In the genomic region with DNA sequence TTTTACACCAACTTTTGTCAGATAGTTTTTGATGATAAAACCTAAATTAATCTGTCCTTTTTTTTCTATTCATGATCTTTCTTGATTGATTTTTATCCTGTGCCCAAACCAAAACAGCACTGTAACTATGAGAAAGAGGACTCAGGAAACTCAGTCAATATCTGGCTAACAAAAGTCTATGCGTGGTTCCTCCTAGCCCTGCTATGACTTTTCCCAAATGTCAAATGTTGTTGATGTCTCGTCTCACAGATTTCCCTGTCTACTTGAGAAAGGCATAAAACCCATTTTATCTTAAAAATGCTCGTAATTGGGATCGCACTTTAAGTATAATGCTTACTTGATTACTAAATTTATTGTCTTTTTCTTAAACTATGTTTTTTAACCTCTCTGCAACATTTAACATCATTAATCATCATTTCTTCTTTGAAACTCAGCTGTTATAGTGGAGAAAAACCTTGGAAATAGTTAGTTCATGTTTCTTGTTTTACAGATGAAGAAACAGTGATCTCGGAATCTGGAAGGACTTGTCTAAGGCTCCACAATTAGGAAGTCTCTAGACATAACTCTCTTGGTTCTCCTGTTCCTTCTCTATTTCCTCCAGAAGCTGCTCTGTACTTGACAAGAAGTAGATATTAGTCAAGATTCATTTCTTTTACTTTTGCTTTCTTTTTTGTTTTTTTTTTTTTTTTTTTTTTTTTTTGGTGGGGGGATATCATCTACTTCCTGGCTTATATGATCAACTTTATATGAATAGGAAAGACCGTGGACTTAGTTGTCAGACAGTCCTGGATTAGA, we compare ENCODE assay signal across 14 cellular contexts. TPM values are rescaled to one million over a fixed set of nuclear protein-coding genes. Genes with fewer than 3 reads are reported as not detected.
DNase-seq lines count a peak whose midpoint lies in the region; ATAC-seq, FAIRE-seq and TF ChIP-seq lines count a peak whose summit lies in the region.
"Had no signal": no experiment of that assay in that cellular context is flagged by ENCODE, and none has a peak within 500 bp of the region (broad histone marks: within the 10 kb centered on the region; RNA-seq: fewer than 3 reads in every experiment).

No MANE protein-coding gene starts in this region.

- no peak overlapping the region for H3K27ac ChIP-seq in A549

- H3K4me1 ChIP-seq in A549 = no peaks in the 10 kb centered on the region

- POLR2A ChIA-PET in A549 (lab: Yijun Ruan, JAX) = no interaction called here

- no peaks in the 10 kb centered on the region for H3K9me3 ChIP-seq in A549

- CTCF ChIA-PET in A549 (lab: Yijun Ruan, JAX) = no interaction called here

- TF ChIP-seq CTCF in A549 (IDR thresholded peaks at IDR 0.05) = no peak

- DNase-seq in A549 (ENCODE audit: low read depth in 1 of 2, low spot score in 1 of 2) (no peak), NOMO-1 treated with DMSO at 0.1 percent for 48 hours (lab: John Stamatoyannopoulos, UW; ENCODE audit: unreplicated experiment) (peak; percentile 27), HuH-7 (ENCODE audit: low spot score) (no peak), DMS 273 (lab: John Stamatoyannopoulos, UW; ENCODE audit: unreplicated experiment) (no peak), DMS79 (lab: John Stamatoyannopoulos, UW) (no peak)
- DNase-seq: activated CD4-positive, CD25-positive, alpha-beta regulatory T cell treated with anti-CD3 and anti-CD28 coated beads, Interleukin-2, amount 50 U/mL, for 72 hours; NCI-H1930 had no signal

- no peak for TF ChIP-seq RAD21 in A549 (conservative IDR thresholded peaks at IDR 0.05 in 1 of 2, IDR thresholded peaks at IDR 0.05 in 1 of 2)

- no peak for TF ChIP-seq EP300 in A549 (IDR thresholded peaks at IDR 0.05)

- H3K4me3 ChIP-seq in A549 = no peak overlapping the region

- 56% methylated on average over 6 of the region's 6 CpGs for WGBS in A549 (ENCODE audit: missing lambda C conversion rate)

- H3K4me2 ChIP-seq in A549 = no peak overlapping the region

- ATAC-seq in A549 (no peak), GM18909 (IDR thresholded peaks at IDR 0.05; ENCODE audit: poor library complexity, unreplicated experiment) (peak; percentile 56), GM19328 (IDR thresholded peaks at IDR 0.05; ENCODE audit: unreplicated experiment) (no peak)
- ATAC-seq: esophagus mucosa, left lobe of liver, Right ventricle myocardium inferior had no signal

- FAIRE-seq in A549 (lab: Jason Lieb, UNC) (peak; percentile 54), endometrium (lab: Jason Lieb, UNC) (peak; percentile 23)
- FAIRE-seq: H1 had no signal

- TF ChIP-seq POLR2A in A549 (IDR thresholded peaks at IDR 0.05; ENCODE audit: low read length) = no peak

TF ChIP-seq in A549, 52 proteins besides CTCF, POLR2A, EP300 and RAD21:
- TF ChIP-seq RARB (CRISPR knock-in tag; IDR thresholded peaks at IDR 0.05) (no peak), FOXS1 (CRISPR knock-in tag; IDR thresholded peaks at IDR 0.05) (no peak), SREBF2 (IDR thresholded peaks at IDR 0.05) (no peak), TFCP2L1 (CRISPR knock-in tag; IDR thresholded peaks at IDR 0.05) (no peak)

RNA-seq across cellular contexts. Expression of gene PTPRC, which starts 26.2 kb away (rescaled TPM):
- polyA plus RNA-seq in A549 (2011; rRNA removed) = not detected in 2 replicates
- polyA plus RNA-seq in A549 (2012; cell fraction: cytosol; rRNA removed) = not detected in 2 replicates
- not detected in 2 replicates for polyA plus RNA-seq in A549 (2012; cell fraction: nucleus; rRNA removed)
- polyA plus RNA-seq in A549 (2017; fragmentation: RNase III; extraction: RNeasy Plus Mini Kit Qiagen cat#74134 plus additional on column Dnase treatment) = not detected in 3 replicates
- polyA minus RNA-seq in A549 (2011; rRNA and poly(A)+ RNA removed) = not detected in 2 replicates
